In the genomic region with DNA sequence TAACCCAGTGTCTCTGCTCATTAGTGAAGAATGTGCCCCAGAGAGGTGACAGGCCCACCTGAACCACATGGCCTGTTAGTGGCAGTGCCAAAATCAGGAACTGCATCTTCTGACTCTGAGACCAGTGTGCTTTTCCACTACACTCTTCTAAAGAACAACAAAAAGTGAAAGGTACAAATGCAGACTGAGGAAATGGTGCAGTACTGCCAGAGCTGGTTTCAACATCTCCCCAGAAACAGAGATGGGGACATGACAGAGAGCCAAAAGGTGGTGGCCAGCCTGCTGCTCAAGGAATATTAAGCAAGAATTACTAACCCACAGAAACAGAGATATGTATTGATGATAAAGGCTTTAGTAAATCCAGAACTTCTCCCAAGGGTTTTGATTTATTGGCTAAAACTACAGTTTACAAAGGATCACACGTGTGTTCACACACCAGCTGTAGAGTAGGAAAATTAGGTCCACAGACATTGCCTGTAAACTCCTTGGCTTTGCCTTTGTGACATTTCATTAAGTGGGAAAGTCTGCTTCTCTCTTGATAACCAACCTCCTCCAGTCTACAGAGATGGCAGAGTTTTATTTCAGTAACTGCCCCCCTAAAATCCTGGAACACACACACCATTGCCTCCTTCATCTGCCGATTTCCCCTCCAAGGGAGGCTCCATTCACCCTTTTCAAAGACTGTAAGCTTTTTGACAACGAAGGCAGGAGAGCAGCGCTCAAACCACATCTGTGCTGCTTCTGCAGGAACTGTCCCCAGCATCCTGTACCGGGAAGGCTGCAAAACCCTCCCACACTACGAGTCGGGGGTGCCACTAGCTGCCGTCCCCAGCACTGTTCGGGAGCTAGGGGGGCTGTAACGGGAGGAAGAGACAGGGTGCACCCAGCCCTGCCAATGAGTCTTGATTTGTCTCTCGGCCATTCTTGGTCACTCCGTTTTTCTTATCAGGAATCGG, we compare ENCODE assay signal across 8 cellular contexts. TPM values are rescaled to one million over a fixed set of nuclear protein-coding genes. Genes with fewer than 3 reads are reported as not detected.
A peak's percentile ranks its signal among the peaks of the same experiment; 100 is the strongest.
DNase-seq lines count a peak whose midpoint lies in the region; ATAC-seq, FAIRE-seq and TF ChIP-seq lines count a peak whose summit lies in the region.

No MANE protein-coding gene starts in this region.

- intact Hi-C loops in HepG2 (cut with micrococcal nuclease; ENCODE audit: unreplicated experiment): no loop called here

- TF ChIP-seq CTCF in GM12865 (IDR thresholded peaks at IDR 0.05; ENCODE audit: insufficient read depth, low read depth, low read length, missing control alignments): no peak
- TF ChIP-seq CTCF in GM20000 (IDR thresholded peaks at IDR 0.05; ENCODE audit: extremely low read depth, missing control alignments): no peak
- no peak for TF ChIP-seq CTCF in fibroblast of mammary gland (conservative IDR thresholded peaks at IDR 0.05; ENCODE audit: control insufficient read depth, insufficient read depth, low read depth, low read length)
- no peak for TF ChIP-seq CTCF in HepG2 (CRISPR knock-in tag; IDR thresholded peaks at IDR 0.05)

- POLR2A ChIA-PET in HepG2 (lab: Yijun Ruan, JAX): no interaction called here

- TF ChIP-seq RAD21 in HepG2 (CRISPR knock-in tag; IDR thresholded peaks at IDR 0.05): no peak

- H3K4me3 ChIP-seq in GM12865 (ENCODE audit: low read depth, low read length) (no peak overlapping the region), fibroblast of mammary gland (ENCODE audit: control insufficient read depth, low read depth, low read length) (no peak overlapping the region), HepG2 (replicated peaks in 1 of 3; ENCODE audit: insufficient read depth in 1 of 3, low read depth in 2 of 3, low read length in 3 of 3) (no peak overlapping the region)

- TF ChIP-seq EP300 in HepG2 (IDR thresholded peaks at IDR 0.05; ENCODE audit: low read depth in 2 of 2, low read length in 2 of 2) (no peak), HepG2 (CRISPR knock-in tag; IDR thresholded peaks at IDR 0.05; ENCODE audit: borderline replicate concordance) (no peak)

- no peaks in the 10 kb centered on the region for H3K9me3 ChIP-seq in HepG2 (ENCODE audit: low read length)

- in situ Hi-C loops in HepG2 (cut with HindIII; ENCODE audit: extremely low pct_ligation_motif_present, low pct_unique_long_range_greater_than_20kb): no loop called here

- H3K9ac ChIP-seq in HepG2 (ENCODE audit: insufficient read depth, low read depth, low read length): no peak overlapping the region

- H3K4me1 ChIP-seq in HepG2 (ENCODE audit: insufficient read depth, low read length): peaks cover 1% of the 10 kb centered on the region

- no peak overlapping the region for H3K4me2 ChIP-seq in HepG2 (ENCODE audit: low read depth, low read length)

- WGBS in HepG2 (ENCODE audit: low lambda C conversion rate): 97% methylated on average over 13 of the region's 13 CpGs

- CTCF ChIA-PET in HepG2 (lab: Yijun Ruan, JAX; ENCODE audit: low intra/inter-chr PET ratio, low total read pairs): no interaction called here

- no peaks in the 10 kb centered on the region for H4K20me1 ChIP-seq in HepG2 (ENCODE audit: insufficient read depth, low read length)

- no peak overlapping the region for H2AFZ ChIP-seq in HepG2 (ENCODE audit: low read length)

- no TSS peak for BruUV-seq in HepG2 (replicated peaks; lab: Mats Ljungman, UMichigan)

- DNase-seq in GM12865 (ENCODE audit: low read depth) (peak; percentile 64), GM20000 (ENCODE audit: low spot score) (peak; percentile 55), fibroblast of mammary gland (ENCODE audit: low read depth) (peak; percentile 35), NCI-H526 treated with DMSO at 0.1 percent for 48 hours (lab: John Stamatoyannopoulos, UW) (no peak), HUDEP-2 (lab: John Stamatoyannopoulos, UW; ENCODE audit: unreplicated experiment in 76 of 76) (no peak), HepG2 (ENCODE audit: low spot score) (no peak), NCI-H2171 (lab: John Stamatoyannopoulos, UW) (no peak)

- no peak for FAIRE-seq in HepG2 (lab: Jason Lieb, UNC)

- TF ChIP-seq POLR2A in HepG2 (IDR thresholded peaks at IDR 0.05; ENCODE audit: insufficient read depth in 1 of 2, low read depth in 2 of 2, low read length in 2 of 2): no peak

- H3K27ac ChIP-seq in HepG2 (ENCODE audit: extremely low read length, insufficient read depth, low read length): no peak overlapping the region

- ATAC-seq in HG03280 (IDR thresholded peaks at IDR 0.05; ENCODE audit: unreplicated experiment) (peak; percentile 71), HepG2 (no peak)

- no peaks in the 10 kb centered on the region for H3K27me3 ChIP-seq in HepG2 (ENCODE audit: control insufficient read depth in 1 of 2, insufficient read depth in 2 of 2, low read length in 2 of 2)

- no peaks in the 10 kb centered on the region for H3K79me2 ChIP-seq in HepG2 (ENCODE audit: insufficient read depth, low read length)

- no peaks in the 10 kb centered on the region; a peak in 1 of 5 replicates for H3K36me3 ChIP-seq in HepG2 (replicated peaks in 1 of 2; ENCODE audit: control insufficient read depth in 1 of 2, insufficient read depth in 2 of 2, low read length in 2 of 2)

TF ChIP-seq in HepG2, 621 proteins besides CTCF, POLR2A, EP300 and RAD21:
- TF ChIP-seq HNF4A (CRISPR knock-in tag; IDR thresholded peaks at IDR 0.05) (no peak), ARID3A (IDR thresholded peaks at IDR 0.05; ENCODE audit: low read depth, low read length) (no peak), ZFY (CRISPR knock-in tag; IDR thresholded peaks at IDR 0.05) (no peak), PAF1 (CRISPR knock-in tag; IDR thresholded peaks at IDR 0.05) (no peak), ZNF292 (CRISPR knock-in tag; IDR thresholded peaks at IDR 0.05; ENCODE audit: borderline replicate concordance, low read depth) (no peak), KLF9 (CRISPR knock-in tag; IDR thresholded peaks at IDR 0.05; ENCODE audit: low read depth) (no peak), HCFC1 (IDR thresholded peaks at IDR 0.05; ENCODE audit: low read depth, low read length) (no peak), ZNF20 (CRISPR knock-in tag; IDR thresholded peaks at IDR 0.05) (no peak), NCOR1 (IDR thresholded peaks at IDR 0.05; ENCODE audit: borderline replicate concordance, low read length) (no peak), ZNF83 (CRISPR knock-in tag; IDR thresholded peaks at IDR 0.05; ENCODE audit: borderline replicate concordance) (no peak), ZNF333 (CRISPR knock-in tag; IDR thresholded peaks at IDR 0.05; ENCODE audit: borderline replicate concordance) (no peak)

RNA-seq across cellular contexts. Expression of gene GSDME, which starts 29.8 kb away (rescaled TPM):
- total RNA-seq in HepG2 (2016; rRNA removed; fragmentation: Illumina TruSeq; extraction: Trizol): 19.2 and 30.0 TPM in 2 replicates
- total RNA-seq in HepG2 (2016; cell fraction: cytosol; rRNA removed; fragmentation: Illumina TruSeq; extraction: Trizol; ENCODE audit: low read depth): 3.4 and 5.0 TPM in 2 replicates
- total RNA-seq in HepG2 (2016; cell fraction: insoluble cytoplasmic fraction; rRNA removed; fragmentation: Illumina TruSeq; extraction: Trizol): 20.2 and 27.5 TPM in 2 replicates
- total RNA-seq in HepG2 (2016; cell fraction: membrane; rRNA removed; fragmentation: Illumina TruSeq; extraction: Trizol): 8.4 and 9.3 TPM in 2 replicates
- 15.5 and 19.2 TPM in 2 replicates for total RNA-seq in HepG2 (2016; cell fraction: nucleus; rRNA removed; fragmentation: Illumina TruSeq; extraction: Trizol)
- polyA plus RNA-seq in HepG2 (2011; rRNA removed): 27.2 and 28.2 TPM in 2 replicates
- polyA plus RNA-seq in HepG2 (2011; cell fraction: cytosol; rRNA removed): 21.7 and 24.2 TPM in 2 replicates
- polyA plus RNA-seq in HepG2 (2011; cell fraction: nucleus; rRNA removed): 56.7 and 59.2 TPM in 2 replicates
- polyA plus RNA-seq in HepG2 (2012): 16.9 and 17.5 TPM in 2 replicates
- polyA plus RNA-seq in HepG2 (2016; cell fraction: cytosol; fragmentation: Illumina TruSeq; extraction: Trizol; ENCODE audit: low read depth): 2.6 and 3.4 TPM in 2 replicates
- polyA plus RNA-seq in HepG2 (2016; cell fraction: insoluble cytoplasmic fraction; fragmentation: Illumina TruSeq; extraction: Trizol; ENCODE audit: low read depth): 35.8 and 38.3 TPM in 2 replicates
- polyA plus RNA-seq in HepG2 (2016; cell fraction: membrane; fragmentation: Illumina TruSeq; extraction: Trizol; ENCODE audit: low read depth): 6.0 and 6.2 TPM in 2 replicates
- polyA plus RNA-seq in HepG2 (2016; cell fraction: nucleus; fragmentation: Illumina TruSeq; extraction: Trizol; ENCODE audit: insufficient read depth, low read depth): 30.3 and 31.2 TPM in 2 replicates
- 30.0 and 31.2 TPM in 2 replicates for polyA minus RNA-seq in HepG2 (2011; rRNA and poly(A)+ RNA removed; ENCODE audit: low replicate concordance)
- 7.8 and 10.8 TPM in 2 replicates for polyA minus RNA-seq in HepG2 (2011; cell fraction: cytosol; rRNA and poly(A)+ RNA removed)
- polyA minus RNA-seq in HepG2 (2011; cell fraction: nucleus; rRNA and poly(A)+ RNA removed): 47.3 and 58.2 TPM in 2 replicates

Comparison
In these comparisons a context has a peak if more than half of its experiments do, and no peak if none do; other contexts are left out.
1. DNase-seq: peak in GM12865 (single experiment), GM20000 (single experiment) and fibroblast of mammary gland (single experiment); none in NCI-H526 treated with DMSO at 0.1 percent for 48 hours (single experiment), HUDEP-2 (0 of 76), HepG2 (single experiment) and NCI-H2171 (single experiment).